9 cellular contexts compared by ENCODE assay signal in the genomic region with DNA sequence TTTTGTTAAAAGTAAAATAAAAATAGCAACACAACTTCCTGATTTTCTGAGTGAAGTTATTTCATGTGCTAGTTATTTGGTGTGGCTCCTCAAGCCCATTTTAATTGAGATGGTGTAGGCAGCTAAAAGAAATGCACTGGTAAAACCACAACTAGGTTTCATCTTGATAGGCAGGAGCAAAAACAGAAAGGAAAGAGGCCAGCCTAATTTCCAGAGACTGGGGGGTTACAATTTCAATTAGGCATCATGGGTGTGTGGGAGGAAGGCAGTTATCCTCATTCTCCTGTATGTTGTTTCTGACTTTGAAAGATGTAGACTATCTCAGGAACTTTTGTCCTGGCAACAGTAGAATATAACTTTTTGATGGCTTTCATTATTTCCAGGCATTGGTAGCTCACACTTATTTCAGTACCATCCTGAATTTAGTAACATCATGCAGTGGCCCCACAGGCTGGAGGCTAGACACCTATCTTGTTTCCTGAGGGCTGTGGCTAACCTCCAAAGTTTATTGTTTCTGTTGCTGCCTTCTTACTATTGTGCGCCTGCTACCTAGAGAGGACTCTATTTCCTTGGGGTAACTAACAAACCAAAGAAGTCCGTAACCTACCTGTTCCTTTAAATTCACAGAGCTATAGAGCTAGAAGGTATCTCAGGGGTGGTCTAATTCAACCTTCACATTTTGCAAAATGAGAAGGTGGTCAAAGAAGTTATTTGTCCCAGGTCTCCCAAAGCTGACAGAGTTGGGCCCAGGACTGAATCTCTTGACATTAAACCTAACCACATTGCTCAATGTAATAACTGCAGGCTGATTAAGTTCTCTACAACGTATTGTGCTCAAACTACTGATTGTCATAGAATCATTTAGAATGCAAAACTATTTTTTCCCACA. TPM values are rescaled to one million over a fixed set of nuclear protein-coding genes. Genes with fewer than 3 reads are reported as not detected.
DNase-seq lines count a peak whose midpoint lies in the region; ATAC-seq and TF ChIP-seq lines count a peak whose summit lies in the region.
"Had no signal": no experiment of that assay in that cellular context is flagged by ENCODE, and none has a peak within 500 bp of the region (broad histone marks: within the 10 kb centered on the region; RNA-seq: fewer than 3 reads in every experiment).

No MANE protein-coding gene starts in this region.

- H3K27ac ChIP-seq in neural progenitor cell, result no peak overlapping the region

- H2AFZ ChIP-seq in neural progenitor cell (replicated peaks), result no peak overlapping the region

- H3K27me3 ChIP-seq in neural progenitor cell, result no peaks in the 10 kb centered on the region

- no peaks in the 10 kb centered on the region for H4K20me1 ChIP-seq in neural progenitor cell (ENCODE audit: low read depth)

- intact Hi-C loops in activated B cell treated with CpG ODN at 0.5 μM for 24 hours (cut with micrococcal nuclease), result loop anchor here (2.0 kb wide), 1 partner anchor 26 kb away; no protein-coding TSS in a partner anchor

- CTCF ChIA-PET in activated B cell treated with CpG ODN at 0.5 μM for 24 hours (lab: Charles Lee), result interaction anchor here (1.8 kb wide), 1 partner anchor 40 kb away, joined by 5 read pairs; no protein-coding TSS in a partner anchor

- H3K36me3 ChIP-seq in neural progenitor cell, result no peaks in the 10 kb centered on the region

- H3K4me2 ChIP-seq in neural progenitor cell, result no peak overlapping the region

- POLR2A ChIA-PET in activated B cell treated with CpG ODN at 0.5 μM for 24 hours (lab: Charles Lee), result no interaction called here

- H3K27me3 Mint-ChIP-seq in activated B cell treated with CpG ODN at 0.5 μM for 24 hours, result no peaks in the 10 kb centered on the region
- no peaks in the 10 kb centered on the region for H3K27me3 Mint-ChIP-seq in stimulated activated naive B cell treated with anti-CD40 and anti-IgM and Interleukin-4, amounts not matched to agents 10 μg/mL and 1 μg/mL and 100 μg/mL, for 72 hours
- H3K27me3 Mint-ChIP-seq in neural progenitor cell (ENCODE audit: insufficient read depth, low read depth), result no peaks in the 10 kb centered on the region

- DNase-seq in activated T-cell treated with anti-CD3 and anti-CD28 coated beads, Interleukin-2, amount 50 U/mL, for 1 hour, result peak; percentile 43
- DNase-seq in activated T-cell treated with anti-CD3 and anti-CD28 coated beads for 4 hours, result no peak
- no peak for DNase-seq in activated B cell treated with CpG ODN at 0.5 μM for 24 hours
- no peak for DNase-seq in stimulated activated naive B cell treated with anti-CD40 and anti-IgM and Interleukin-4, amounts not matched to agents 10 μg/mL and 1 μg/mL and 100 μg/mL, for 72 hours
- DNase-seq in neural progenitor cell (ENCODE audit: low spot score), result no peak
- DNase-seq in LoVo (ENCODE audit: low spot score), result no peak
- DNase-seq: NCI-H1417 treated with DMSO at 0.1 percent for 48 hours had no signal

- H3K36me3 Mint-ChIP-seq in activated B cell treated with CpG ODN at 0.5 μM for 24 hours (ENCODE audit: low read depth), result no peaks in the 10 kb centered on the region
- H3K36me3 Mint-ChIP-seq in stimulated activated naive B cell treated with anti-CD40 and anti-IgM and Interleukin-4, amounts not matched to agents 10 μg/mL and 1 μg/mL and 100 μg/mL, for 72 hours, result no peaks in the 10 kb centered on the region
- H3K36me3 Mint-ChIP-seq in neural progenitor cell, result no peaks in the 10 kb centered on the region

- H3K4me1 Mint-ChIP-seq in activated B cell treated with CpG ODN at 0.5 μM for 24 hours (peaks cover 48% of the 10 kb centered on the region), neural progenitor cell (peaks cover 3% of the 10 kb centered on the region)
- peaks cover 25 to 62% of the 10 kb centered on the region in 2 donors for H3K4me1 Mint-ChIP-seq in stimulated activated naive B cell treated with anti-CD40 and anti-IgM and Interleukin-4, amounts not matched to agents 10 μg/mL and 1 μg/mL and 100 μg/mL, for 72 hours

- H3K27ac Mint-ChIP-seq in activated B cell treated with CpG ODN at 0.5 μM for 24 hours (peak overlapping the region; percentile 72), neural progenitor cell (no peak overlapping the region)
- H3K27ac Mint-ChIP-seq in stimulated activated naive B cell treated with anti-CD40 and anti-IgM and Interleukin-4, amounts not matched to agents 10 μg/mL and 1 μg/mL and 100 μg/mL, for 72 hours, result peak overlapping the region; percentile 53

- no peak overlapping the region for H3K4me3 ChIP-seq in neural progenitor cell

- no peaks in the 10 kb centered on the region for H3K79me2 ChIP-seq in neural progenitor cell (ENCODE audit: low read depth)

- ATAC-seq in HG03175 (IDR thresholded peaks at IDR 0.05; ENCODE audit: unreplicated experiment), result peak; percentile 31
- no peak for ATAC-seq in activated B cell treated with CpG ODN at 0.5 μM for 24 hours (ENCODE audit: low read depth)
- peak; percentile 17 to 20 for ATAC-seq in stimulated activated naive B cell treated with anti-CD40 and anti-IgM and Interleukin-4, amounts not matched to agents 10 μg/mL and 1 μg/mL and 100 μg/mL, for 72 hours (replicated peaks)
- ATAC-seq in HG03520 (IDR thresholded peaks at IDR 0.05; ENCODE audit: unreplicated experiment), result no peak

- no peak overlapping the region for H3K9ac ChIP-seq in neural progenitor cell

- no peaks in the 10 kb centered on the region for H3K9me3 ChIP-seq in neural progenitor cell (ENCODE audit: low read depth)

- TF ChIP-seq CTCF in activated B cell treated with CpG ODN at 0.5 μM for 24 hours (IDR thresholded peaks at IDR 0.05) (no peak), neural progenitor cell (IDR thresholded peaks at IDR 0.05) (no peak)

- no peaks in the 10 kb centered on the region for H3K4me1 ChIP-seq in neural progenitor cell

- no peaks in the 10 kb centered on the region for H3F3A ChIP-seq in neural progenitor cell (ENCODE audit: low read depth)

- peak overlapping the region; percentile 49 for H3K4me3 Mint-ChIP-seq in activated B cell treated with CpG ODN at 0.5 μM for 24 hours
- H3K4me3 Mint-ChIP-seq in stimulated activated naive B cell treated with anti-CD40 and anti-IgM and Interleukin-4, amounts not matched to agents 10 μg/mL and 1 μg/mL and 100 μg/mL, for 72 hours, result peak overlapping the region; percentile 52 to 60
- H3K4me3 Mint-ChIP-seq in neural progenitor cell, result no peak overlapping the region

- H3K9me3 Mint-ChIP-seq in activated B cell treated with CpG ODN at 0.5 μM for 24 hours (peaks cover 5% of the 10 kb centered on the region), neural progenitor cell (no peaks in the 10 kb centered on the region)
- H3K9me3 Mint-ChIP-seq in stimulated activated naive B cell treated with anti-CD40 and anti-IgM and Interleukin-4, amounts not matched to agents 10 μg/mL and 1 μg/mL and 100 μg/mL, for 72 hours, result peaks cover 0 to 4% of the 10 kb centered on the region in 2 donors

RNA-seq across cellular contexts. Expression of a gene that starts 42.4 kb away (rescaled TPM):
- 0.55 and 0.56 TPM in 2 replicates for total RNA-seq in activated B cell treated with CpG ODN at 0.5 μM for 24 hours
- total RNA-seq in neural progenitor cell (ENCODE audit: low replicate concordance), result not detected in 2 replicates

Comparison
In these comparisons a context has a peak if more than half of its experiments do, and no peak if none do; other contexts are left out.
1. ATAC-seq: peak in HG03175 (single experiment) and stimulated activated naive B cell treated with anti-CD40 and anti-IgM and Interleukin-4, amounts not matched to agents 10 μg/mL and 1 μg/mL and 100 μg/mL, for 72 hours (2 of 2); none in activated B cell treated with CpG ODN at 0.5 μM for 24 hours (single experiment) and HG03520 (single experiment).